9 cellular contexts compared by ENCODE assay signal in genomic region chr6:56772737-56773184, GRCh38.
DNase-seq lines count a peak whose midpoint lies in the region; ATAC-seq, FAIRE-seq and TF ChIP-seq lines count a peak whose summit lies in the region.
"Had no signal": no experiment of that assay in that cellular context is flagged by ENCODE, and none has a peak within 500 bp of the region (broad histone marks: within the 10 kb centered on the region; RNA-seq: fewer than 3 reads in every experiment).

No MANE protein-coding gene starts in this region.

- H3K4me1 ChIP-seq in HUES64 (ENCODE audit: insufficient read depth, low read length): peaks cover 52% of the 10 kb centered on the region

- H3K4me1 Mint-ChIP-seq in neural crest cell: peaks cover 6% of the 10 kb centered on the region

- 68% methylated on average over 1 of the region's 1 CpG for WGBS in HUES64

- no peak overlapping the region for H3K9ac ChIP-seq in HUES64 (ENCODE audit: low read depth, low read length)

- no peak overlapping the region for H3K4me3 Mint-ChIP-seq in neural crest cell

- no peaks in the 10 kb centered on the region for H3K9me3 ChIP-seq in HUES64 (ENCODE audit: insufficient read depth, low read depth, low read length)

- peaks cover 3% of the 10 kb centered on the region for H3K36me3 Mint-ChIP-seq in neural crest cell (ENCODE audit: low read depth)

- peak; percentile 76 for FAIRE-seq in GM12891 (lab: Jason Lieb, UNC)
- FAIRE-seq: K562 had no signal

- no peak for TF ChIP-seq POLR2A in GM12891 (IDR thresholded peaks at IDR 0.05; ENCODE audit: low read depth, low read length)

- no peak for TF ChIP-seq CTCF in neural crest cell (conservative IDR thresholded peaks at IDR 0.05)

- H3K27me3 ChIP-seq in HUES64 (ENCODE audit: insufficient read depth, low read length): no peaks in the 10 kb centered on the region

- no peak overlapping the region for H3K4me3 ChIP-seq in HUES64 (ENCODE audit: low read length)
- H3K4me3 ChIP-seq: K562 had no signal

- no peaks in the 10 kb centered on the region for H3K36me3 ChIP-seq in HUES64 (ENCODE audit: insufficient read depth, low read length)

- H3K27ac Mint-ChIP-seq in neural crest cell (ENCODE audit: unreplicated experiment): peak overlapping the region; percentile 47

- no peaks in the 10 kb centered on the region for H3K27me3 Mint-ChIP-seq in neural crest cell (ENCODE audit: low read depth)

- no peak for DNase-seq in GM12891 (ENCODE audit: insufficient read length, low spot score)
- peak; percentile 60 for DNase-seq in dermis blood vessel endothelial cell
- DNase-seq in neural crest cell (ENCODE audit: low read depth, low spot score): no peak
- DNase-seq in stimulated activated CD4-positive, alpha-beta T cell treated with anti-CD3 and anti-CD28 coated beads, Interleukin-2, amount 100 ng/mL, for 48 hours: no peak
- DNase-seq in NCI-H2227 treated with DMSO at 0.1 percent for 48 hours (lab: John Stamatoyannopoulos, UW): no peak
- DNase-seq in GM19238 (ENCODE audit: insufficient read length, low spot score): no peak

- H3K27ac ChIP-seq in HUES64 (ENCODE audit: low read depth, low read length): peak overlapping the region; percentile 3; the same call in 1 of the 2 replicates

- peaks cover 2% of the 10 kb centered on the region for H3K9me3 Mint-ChIP-seq in neural crest cell

- ATAC-seq in GM19397 (IDR thresholded peaks at IDR 0.05; ENCODE audit: unreplicated experiment): no peak
- ATAC-seq: K562 had no signal

TF ChIP-seq in GM12891, 5 proteins besides CTCF, POLR2A, EP300 and RAD21:
- TF ChIP-seq POLR2AphosphoS5 (IDR thresholded peaks at IDR 0.05; ENCODE audit: low read depth, low read length) (no peak), TAF1 (IDR thresholded peaks at IDR 0.05; ENCODE audit: low read depth, low read length) (no peak), SPI1 (IDR thresholded peaks at IDR 0.05; ENCODE audit: low read depth, low read length) (no peak), POU2F2 (IDR thresholded peaks at IDR 0.05; ENCODE audit: low read depth, low read length) (no peak), PAX5 (IDR thresholded peaks at IDR 0.05; ENCODE audit: insufficient read depth, low read length, severe bottlenecking) (no peak)
